Comparison of ENCODE assay signal across 16 cellular contexts in the genomic region with DNA sequence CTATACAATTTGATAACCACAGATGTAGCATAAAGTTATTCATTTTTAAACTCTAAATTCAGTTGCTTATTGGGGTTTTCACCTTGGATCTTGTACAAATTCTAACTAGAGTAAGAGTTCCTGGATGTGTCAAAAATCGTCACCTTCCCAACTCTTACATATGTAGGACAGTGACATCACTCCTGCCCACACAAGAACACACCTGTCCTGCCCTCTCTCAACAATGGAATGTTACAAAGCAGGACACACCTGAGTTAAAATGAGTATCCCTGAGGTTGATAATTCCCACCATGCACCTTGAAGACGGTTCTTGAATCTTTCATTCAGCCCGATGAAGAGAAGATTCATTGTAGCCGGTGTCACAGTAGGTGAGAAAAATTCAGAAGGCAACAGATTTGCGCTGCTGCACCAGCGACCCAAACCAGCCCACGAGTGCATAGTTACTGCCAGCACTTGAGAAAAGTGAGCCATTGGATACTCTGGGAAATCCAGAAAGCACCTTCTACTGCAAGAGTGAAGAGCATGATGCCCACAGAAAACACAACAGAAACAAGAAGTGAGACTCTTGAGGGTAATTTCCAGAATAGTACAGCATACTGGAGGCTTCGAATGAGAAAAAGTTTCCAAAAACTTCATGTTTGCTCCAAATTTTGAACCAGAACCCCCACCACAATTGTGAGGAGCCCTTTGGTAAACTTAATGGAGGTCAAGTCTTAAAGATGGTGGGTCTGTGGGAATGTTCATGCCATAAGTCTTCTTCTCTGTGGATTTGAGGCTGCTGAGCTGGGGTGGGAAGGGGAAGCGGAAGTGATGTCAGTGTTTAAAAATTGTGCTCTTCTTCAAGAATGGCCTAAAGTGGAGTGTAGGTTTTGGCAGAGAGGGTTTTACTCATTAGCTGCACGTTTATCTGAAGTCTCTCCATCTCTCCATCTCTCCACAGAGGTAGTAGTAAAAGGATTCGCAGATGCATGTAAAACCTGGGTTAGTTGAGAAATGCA. TPM values are rescaled to one million over a fixed set of nuclear protein-coding genes. Genes with fewer than 3 reads are reported as not detected.
DNase-seq lines count a peak whose midpoint lies in the region; ATAC-seq, FAIRE-seq and TF ChIP-seq lines count a peak whose summit lies in the region.
"Had no signal": no experiment of that assay in that cellular context is flagged by ENCODE, and none has a peak within 500 bp of the region (broad histone marks: within the 10 kb centered on the region; RNA-seq: fewer than 3 reads in every experiment).

No MANE protein-coding gene starts in this region.

- no peak overlapping the region for H2BK5ac ChIP-seq in H1 (ENCODE audit: low read depth, low read length)

- no peak overlapping the region for H2AFZ ChIP-seq in H1 (ENCODE audit: low read length)

- no peak overlapping the region for H3K56ac ChIP-seq in H1 (replicated peaks; ENCODE audit: insufficient read length, low read depth, low read length)

- H3K9me3 ChIP-seq in H1 (ENCODE audit: insufficient read depth in 2 of 2, low read depth in 1 of 2, low read length in 1 of 2) = no peaks in the 10 kb centered on the region

- no peaks in the 10 kb centered on the region for H3K23me2 ChIP-seq in H1 (ENCODE audit: low read depth, low read length)

- H4K5ac ChIP-seq in H1 (ENCODE audit: insufficient read length, low read depth, low read length) = no peak overlapping the region

- H3K79me2 ChIP-seq in H1 (ENCODE audit: control insufficient read depth in 1 of 2, insufficient read depth in 2 of 2, low read length in 2 of 2) = no peaks in the 10 kb centered on the region

- CTCF ChIA-PET in H1 (lab: Charles Lee; ENCODE audit: partially characterized antibody) = no interaction called here

- no peak for TF ChIP-seq POLR2A in H1 (IDR thresholded peaks at IDR 0.05; ENCODE audit: control extremely low read depth in 1 of 2, low read depth in 2 of 2, low read length in 2 of 2)

- no peaks in the 10 kb centered on the region for H3K79me1 ChIP-seq in H1 (ENCODE audit: low read depth, low read length)

- H3K36me3 ChIP-seq in H1 (ENCODE audit: control insufficient read depth in 2 of 4, insufficient read depth in 4 of 4, low read length in 3 of 4) = no peaks in the 10 kb centered on the region

- no peak overlapping the region for H2AK5ac ChIP-seq in H1 (ENCODE audit: low read depth, low read length)

- WGBS in H1 (ENCODE audit: extremely low coverage in 1 of 2, insufficient coverage in 1 of 2, insufficient read length in 1 of 2, insufficient replicate concordance in 2 of 2, low coverage in 1 of 2, low lambda C conversion rate in 2 of 2, missing lambda C conversion rate in 1 of 2), 2 experiments = 89% methylated on average over 11 of the region's 11 CpGs; no CpG with 5 or more reads in 1 of the 2 experiments

- no peak for TF ChIP-seq EP300 in H1 (IDR thresholded peaks at IDR 0.05; ENCODE audit: borderline replicate concordance in 1 of 2, low read depth in 2 of 2, low read length in 2 of 2)

- TF ChIP-seq RAD21 in H1 (IDR thresholded peaks at IDR 0.05 in 1 of 2, conservative IDR thresholded peaks at IDR 0.05 in 1 of 2; ENCODE audit: low read depth in 2 of 2, low read length in 2 of 2) = no peak

- DNase-seq in H1 (ENCODE audit: low read depth in 1 of 2, low spot score in 2 of 2) (no peak), HT-29 (ENCODE audit: low spot score) (no peak), D721Med (ENCODE audit: insufficient read length, low spot score) (no peak), HCEC 1CT (no peak)
- DNase-seq: endodermal cell, GOT3, head of caudate nucleus, left ventricle myocardium superior, NCI-H1436, occipital lobe had no signal

- H2BK12ac ChIP-seq in H1 (ENCODE audit: low read depth, low read length) = no peak overlapping the region

- H3K27me3 ChIP-seq in H1 (replicated peaks in 1 of 4; ENCODE audit: control insufficient read depth in 3 of 4, extremely low read depth in 1 of 4, insufficient read depth in 3 of 4, low read length in 3 of 4) = no peaks in the 10 kb centered on the region

- POLR2A ChIA-PET in H1 (lab: Charles Lee; ENCODE audit: partially characterized antibody) = interaction anchor here (0.8 kb wide), 1 partner anchor 14 kb away, joined by 3 read pairs; no protein-coding TSS in a partner anchor

- H4K20me1 ChIP-seq in H1 (replicated peaks in 1 of 2; ENCODE audit: control insufficient read depth in 1 of 2, insufficient read depth in 2 of 2, low read length in 2 of 2) = no peaks in the 10 kb centered on the region

- no peaks in the 10 kb centered on the region for H3K4me1 ChIP-seq in H1 (replicated peaks in 1 of 4; ENCODE audit: control insufficient read depth in 3 of 4, insufficient read depth in 4 of 4, low read length in 3 of 4)

- FAIRE-seq in H1 (lab: Jason Lieb, UNC) = peak; percentile 60
- no peak for FAIRE-seq in D721Med (lab: Jason Lieb, UNC)
- FAIRE-seq: G401.6 had no signal

- ATAC-seq in GM18861 (IDR thresholded peaks at IDR 0.05; ENCODE audit: unreplicated experiment) (peak; percentile 70), GM21515 (IDR thresholded peaks at IDR 0.05; ENCODE audit: unreplicated experiment) (peak; percentile 92), HG03064 (IDR thresholded peaks at IDR 0.05; ENCODE audit: low read depth, unreplicated experiment) (peak; percentile 71), HG03354 (IDR thresholded peaks at IDR 0.05; ENCODE audit: poor library complexity, severe bottlenecking, unreplicated experiment) (no peak)
- ATAC-seq: left ventricle myocardium superior had no signal

- H3K9ac ChIP-seq in H1 (replicated peaks in 1 of 4; ENCODE audit: extremely low read depth in 1 of 4, low read depth in 3 of 4, low read length in 3 of 4) = no peak overlapping the region

- H2BK120ac ChIP-seq in H1 (replicated peaks; ENCODE audit: low read depth, low read length) = no peak overlapping the region

- no peak overlapping the region for H4K91ac ChIP-seq in H1 (replicated peaks; ENCODE audit: insufficient read length, low read length)

- TF ChIP-seq CTCF in H1 (IDR thresholded peaks at IDR 0.05; ENCODE audit: control extremely low read depth in 1 of 3, insufficient read depth in 1 of 3, low read depth in 1 of 3, low read length in 3 of 3) = no peak
- no peak for TF ChIP-seq CTCF in D721Med (IDR thresholded peaks at IDR 0.05; ENCODE audit: insufficient read depth, missing control alignments)

- no peak overlapping the region for H3K18ac ChIP-seq in H1 (ENCODE audit: extremely low read depth, low read length)

- H3K4me2 ChIP-seq in H1 (ENCODE audit: insufficient read depth in 1 of 2, low read depth in 2 of 2, low read length in 2 of 2) = no peak overlapping the region

- no peak overlapping the region for H3K4me3 ChIP-seq in H1 (ENCODE audit: extremely low read depth in 1 of 4, insufficient read depth in 2 of 4, low read depth in 3 of 4, low read length in 4 of 4)

- no peak overlapping the region for H3K23ac ChIP-seq in H1 (ENCODE audit: insufficient read length)

- H4K8ac ChIP-seq in H1 (ENCODE audit: extremely low read depth, insufficient read depth, low read length) = no peak overlapping the region

- H3K27ac ChIP-seq in H1 (ENCODE audit: low read depth, low read length) = no peak overlapping the region
- H3K27ac ChIP-seq: C4-2B had no signal

- H3K14ac ChIP-seq in H1 (ENCODE audit: insufficient read length) = no peak overlapping the region

- H2BK15ac ChIP-seq in H1 (ENCODE audit: low read length) = no peak overlapping the region

- no peak overlapping the region for H2BK20ac ChIP-seq in H1 (ENCODE audit: low read length)

- H3K4ac ChIP-seq in H1 (replicated peaks; ENCODE audit: insufficient read length, low read depth, low read length) = no peak overlapping the region

TF ChIP-seq in H1, 55 proteins besides CTCF, POLR2A, EP300 and RAD21 (continues in another document):
- TF ChIP-seq, protein P1, sequence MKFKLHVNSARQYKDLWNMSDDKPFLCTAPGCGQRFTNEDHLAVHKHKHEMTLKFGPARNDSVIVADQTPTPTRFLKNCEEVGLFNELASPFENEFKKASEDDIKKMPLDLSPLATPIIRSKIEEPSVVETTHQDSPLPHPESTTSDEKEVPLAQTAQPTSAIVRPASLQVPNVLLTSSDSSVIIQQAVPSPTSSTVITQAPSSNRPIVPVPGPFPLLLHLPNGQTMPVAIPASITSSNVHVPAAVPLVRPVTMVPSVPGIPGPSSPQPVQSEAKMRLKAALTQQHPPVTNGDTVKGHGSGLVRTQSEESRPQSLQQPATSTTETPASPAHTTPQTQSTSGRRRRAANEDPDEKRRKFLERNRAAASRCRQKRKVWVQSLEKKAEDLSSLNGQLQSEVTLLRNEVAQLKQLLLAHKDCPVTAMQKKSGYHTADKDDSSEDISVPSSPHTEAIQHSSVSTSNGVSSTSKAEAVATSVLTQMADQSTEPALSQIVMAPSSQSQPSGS (IDR thresholded peaks at IDR 0.05; ENCODE audit: low read length) = no peak
- TF ChIP-seq TEAD4 (IDR thresholded peaks at IDR 0.05; ENCODE audit: low read depth, low read length) (no peak), JUND (IDR thresholded peaks at IDR 0.05; ENCODE audit: low read length) (no peak), CBX5 (IDR thresholded peaks at IDR 0.05; ENCODE audit: low read depth, low read length) (no peak), KDM1A (IDR thresholded peaks at IDR 0.05; ENCODE audit: borderline replicate concordance, low read length) (no peak), SIX5 (IDR thresholded peaks at IDR 0.05; ENCODE audit: low read depth, low read length) (no peak), BRCA1 (IDR thresholded peaks at IDR 0.05; ENCODE audit: low read depth, low read length) (no peak), POU5F1 (IDR thresholded peaks at IDR 0.05; ENCODE audit: low read depth, low read length) (no peak), FOSL1 (IDR thresholded peaks at IDR 0.05; ENCODE audit: insufficient read depth, low read depth, low read length) (no peak)
- TF ChIP-seq, protein P2, sequence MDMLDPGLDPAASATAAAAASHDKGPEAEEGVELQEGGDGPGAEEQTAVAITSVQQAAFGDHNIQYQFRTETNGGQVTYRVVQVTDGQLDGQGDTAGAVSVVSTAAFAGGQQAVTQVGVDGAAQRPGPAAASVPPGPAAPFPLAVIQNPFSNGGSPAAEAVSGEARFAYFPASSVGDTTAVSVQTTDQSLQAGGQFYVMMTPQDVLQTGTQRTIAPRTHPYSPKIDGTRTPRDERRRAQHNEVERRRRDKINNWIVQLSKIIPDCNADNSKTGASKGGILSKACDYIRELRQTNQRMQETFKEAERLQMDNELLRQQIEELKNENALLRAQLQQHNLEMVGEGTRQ (IDR thresholded peaks at IDR 0.05; ENCODE audit: low read length) = no peak

RNA-seq across cellular contexts. Expression of a gene that starts 34.7 kb away (rescaled TPM):
- 20.8 and 21.3 TPM in 2 replicates for total RNA-seq in H1 (2021; fragmentation: NEBNext Ultra II Directional; extraction: Animal tissue kit (Norgen Biotek cat#: 25700))
- polyA plus RNA-seq in H1 (2011; rRNA removed) = 7.5 and 9.9 TPM in 2 replicates
- 10.2 TPM for polyA plus RNA-seq in H1 (2011; cell fraction: cytosol; rRNA removed)
- polyA plus RNA-seq in H1 (2011; cell fraction: nucleus; rRNA removed) = 11.8 TPM
- polyA plus RNA-seq in H1 (2012, experiment 1 of 2) = 20.2 to 27.4 TPM (median 24.6 TPM) in 4 replicates
- 5.6 TPM for polyA plus RNA-seq in H1 (2012, experiment 2 of 2)
- 15.5 TPM for polyA plus RNA-seq in H1 (2013, experiment 1 of 2)
- polyA plus RNA-seq in H1 (2013, experiment 2 of 2) = 18.0 TPM
- polyA minus RNA-seq in H1 (2011; rRNA and poly(A)+ RNA removed) = 19.8 and 24.6 TPM in 2 replicates
- polyA minus RNA-seq in H1 (2011; cell fraction: cytosol; rRNA and poly(A)+ RNA removed) = 11.3 TPM
- polyA minus RNA-seq in H1 (2011; cell fraction: nucleus; rRNA and poly(A)+ RNA removed) = 32.2 TPM
- total RNA-seq in HT-29 (2014; rRNA removed; shearing (Covaris generic)) = not detected in 2 replicates

Comparison
In these comparisons a context has a peak if more than half of its experiments do, and no peak if none do; other contexts are left out.
1. RNA of a gene that starts 34.7 kb away (total RNA-seq): 20.8 to 21.3 TPM in H1; not detected in HT-29; every median in the first group is over 10 times any median in the second.